18 cellular contexts compared by ENCODE assay signal in the genomic region with DNA sequence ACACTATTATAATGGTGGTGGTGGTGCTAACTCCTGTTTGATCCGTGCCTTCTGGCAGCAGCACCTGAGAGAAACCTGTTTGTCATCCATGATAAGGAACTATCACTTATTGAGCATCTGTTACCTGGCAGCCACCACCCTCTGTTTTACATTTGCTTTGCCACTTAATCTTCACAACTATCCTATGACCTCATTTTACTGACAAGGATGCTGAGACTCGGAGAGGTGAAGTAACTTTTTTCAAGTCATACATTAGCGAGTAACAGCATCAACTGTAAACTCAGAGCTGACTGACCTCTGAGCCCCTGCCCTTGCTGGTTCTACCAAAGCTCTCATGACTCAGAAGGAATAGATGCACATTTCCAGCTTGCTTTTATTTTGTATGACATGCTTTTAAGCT.
DNase-seq lines count a peak whose midpoint lies in the region; ATAC-seq, FAIRE-seq and TF ChIP-seq lines count a peak whose summit lies in the region.
"Had no signal": no experiment of that assay in that cellular context is flagged by ENCODE, and none has a peak within 500 bp of the region (broad histone marks: within the 10 kb centered on the region; RNA-seq: fewer than 3 reads in every experiment).

No MANE protein-coding gene starts in this region.

- H2AFZ ChIP-seq in hepatocyte: no peak overlapping the region
- H2AFZ ChIP-seq: PC-9 had no signal

- no peak overlapping the region for H3K4me2 ChIP-seq in hepatocyte
- H3K4me2 ChIP-seq: A549, PC-9, SK-N-SH had no signal

- WGBS in hepatocyte (ENCODE audit: low lambda C conversion rate, missing lambda C conversion rate): 27% methylated on average over 3 of the region's 3 CpGs

- intact Hi-C loops in activated CD4-positive, alpha-beta T cell treated with anti-CD3 and anti-CD28 coated beads for 36 hours (cut with DNase I, micrococcal nuclease): no loop called here

- H3K4me1 ChIP-seq in hepatocyte (ENCODE audit: insufficient read depth): no peaks in the 10 kb centered on the region
- H3K4me1 ChIP-seq: A549, HAP-1 had no signal

- H3K79me2 ChIP-seq in hepatocyte: no peaks in the 10 kb centered on the region

- no peak overlapping the region for H3K4me3 Mint-ChIP-seq in progenitor cell of endocrine pancreas (ENCODE audit: low read depth)
- no peak overlapping the region for H3K4me3 Mint-ChIP-seq in activated CD4-positive, alpha-beta T cell treated with anti-CD3 and anti-CD28 coated beads for 36 hours
- H3K4me3 Mint-ChIP-seq: IgD-negative memory B cell had no signal

- H3K9me3 ChIP-seq in hepatocyte (ENCODE audit: low read depth): no peaks in the 10 kb centered on the region
- H3K9me3 ChIP-seq: A549, BE2C, HAP-1, SK-N-SH had no signal

- POLR2A ChIA-PET in activated CD4-positive, alpha-beta T cell treated with anti-CD3 and anti-CD28 coated beads for 36 hours (lab: Charles Lee): no interaction called here

- no peaks in the 10 kb centered on the region for H3K36me3 Mint-ChIP-seq in progenitor cell of endocrine pancreas (ENCODE audit: insufficient read depth)
- no peaks in the 10 kb centered on the region for H3K36me3 Mint-ChIP-seq in activated CD4-positive, alpha-beta T cell treated with anti-CD3 and anti-CD28 coated beads for 36 hours (ENCODE audit: low read depth)
- H3K36me3 Mint-ChIP-seq: IgD-negative memory B cell had no signal

- no peaks in the 10 kb centered on the region for H4K20me1 ChIP-seq in hepatocyte (ENCODE audit: insufficient read depth, poor library complexity, severe bottlenecking)

- H3K4me3 ChIP-seq in bronchial epithelial cell (ENCODE audit: low read depth, low read length) (no peak overlapping the region), hepatocyte (no peak overlapping the region)
- H3K4me3 ChIP-seq: A549, HAP-1, PC-9 had no signal

- H3K36me3 ChIP-seq in bronchial epithelial cell (ENCODE audit: control insufficient read depth, insufficient read depth, low read length) (no peaks in the 10 kb centered on the region), hepatocyte (replicated peaks; ENCODE audit: insufficient read depth, low read depth) (no peaks in the 10 kb centered on the region)
- H3K36me3 ChIP-seq: BE2C, HAP-1 had no signal

- no peaks in the 10 kb centered on the region for H3K4me1 Mint-ChIP-seq in progenitor cell of endocrine pancreas (ENCODE audit: low read depth)
- H3K4me1 Mint-ChIP-seq in activated CD4-positive, alpha-beta T cell treated with anti-CD3 and anti-CD28 coated beads for 36 hours: no peaks in the 10 kb centered on the region
- H3K4me1 Mint-ChIP-seq: IgD-negative memory B cell had no signal

- H3K27me3 ChIP-seq in bronchial epithelial cell (ENCODE audit: control insufficient read depth, insufficient read depth, low read length): no peaks in the 10 kb centered on the region
- no peaks in the 10 kb centered on the region for H3K27me3 ChIP-seq in hepatocyte
- H3K27me3 ChIP-seq: BE2C had no signal

- peak; percentile 32 for FAIRE-seq in bronchial epithelial cell (lab: Jason Lieb, UNC)
- FAIRE-seq: A549 had no signal

- H3K9me2 ChIP-seq in hepatocyte (replicated peaks; ENCODE audit: insufficient read depth): no peaks in the 10 kb centered on the region
- H3K9me2 ChIP-seq: SK-N-SH had no signal

- peaks cover 32% of the 10 kb centered on the region for H3K27me3 Mint-ChIP-seq in progenitor cell of endocrine pancreas
- H3K27me3 Mint-ChIP-seq in activated CD4-positive, alpha-beta T cell treated with anti-CD3 and anti-CD28 coated beads for 36 hours: peaks cover 5% of the 10 kb centered on the region

- DNase-seq in M059J (ENCODE audit: low read depth) (peak; percentile 36), bronchial epithelial cell (ENCODE audit: low read depth) (peak; percentile 7), hepatocyte (ENCODE audit: low spot score) (peak; percentile 24), progenitor cell of endocrine pancreas (ENCODE audit: low spot score, unreplicated experiment) (no peak), SIG-M5 (lab: John Stamatoyannopoulos, UW) (no peak)
- DNase-seq in activated CD4-positive, alpha-beta T cell treated with anti-CD3 and anti-CD28 coated beads for 36 hours: no peak
- DNase-seq: BE2C, DMS79, NCI-H1417, NCI-H187, PC-9, RPMI8226, SHP77, SK-N-SH had no signal

- H3K9me3 Mint-ChIP-seq in progenitor cell of endocrine pancreas (ENCODE audit: low read depth): no peaks in the 10 kb centered on the region
- no peaks in the 10 kb centered on the region for H3K9me3 Mint-ChIP-seq in activated CD4-positive, alpha-beta T cell treated with anti-CD3 and anti-CD28 coated beads for 36 hours (ENCODE audit: low read depth)

- H3K27ac Mint-ChIP-seq in progenitor cell of endocrine pancreas: peak overlapping the region; percentile 6
- H3K27ac Mint-ChIP-seq in activated CD4-positive, alpha-beta T cell treated with anti-CD3 and anti-CD28 coated beads for 36 hours: no peak overlapping the region
- H3K27ac Mint-ChIP-seq: IgD-negative memory B cell had no signal

- CTCF ChIA-PET in activated CD4-positive, alpha-beta T cell treated with anti-CD3 and anti-CD28 coated beads for 36 hours (lab: Charles Lee): interaction anchor here (0.8 kb wide), 1 partner anchor 300 kb away, joined by 5 read pairs; no protein-coding TSS in a partner anchor

- TF ChIP-seq CTCF in bronchial epithelial cell (IDR thresholded peaks at IDR 0.05; ENCODE audit: insufficient read depth, low read length, severe bottlenecking): no peak
- TF ChIP-seq CTCF in hepatocyte (IDR thresholded peaks at IDR 0.05; ENCODE audit: poor library complexity): no peak
- TF ChIP-seq CTCF in progenitor cell of endocrine pancreas (IDR thresholded peaks at IDR 0.05; ENCODE audit: unreplicated experiment): no peak

- no peak for ATAC-seq in GM21786 (IDR thresholded peaks at IDR 0.05; ENCODE audit: unreplicated experiment)
- no peak for ATAC-seq in activated CD4-positive, alpha-beta T cell treated with anti-CD3 and anti-CD28 coated beads for 36 hours
- ATAC-seq: A549 had no signal

- H3K27ac ChIP-seq in hepatocyte: no peak overlapping the region
- H3K27ac ChIP-seq: A549, PC-9 had no signal

Comparison
In these comparisons a context has a peak if more than half of its experiments do, and no peak if none do; other contexts are left out.
1. DNase-seq: peak in M059J (single experiment), bronchial epithelial cell (single experiment) and hepatocyte (single experiment); none in progenitor cell of endocrine pancreas (single experiment), SIG-M5 (single experiment) and activated CD4-positive, alpha-beta T cell treated with anti-CD3 and anti-CD28 coated beads for 36 hours (single experiment).